In genomic region chr11:65262381-65262680, GRCh38 we compare ENCODE assay signal across 8 cellular contexts. TPM values are rescaled to one million over a fixed set of nuclear protein-coding genes. Genes with fewer than 3 reads are reported as not detected.
DNase-seq lines count a peak whose midpoint lies in the region; ATAC-seq, FAIRE-seq and TF ChIP-seq lines count a peak whose summit lies in the region.

No MANE protein-coding gene starts in this region.

- no peaks in the 10 kb centered on the region for H3K9me2 ChIP-seq in DOHH2 (replicated peaks; ENCODE audit: control insufficient read depth, low read length)

- H3K27ac ChIP-seq in DOHH2 (ENCODE audit: low read depth, low read length) (peak overlapping the region; percentile 80), OCI-LY3 (ENCODE audit: low read length) (peak overlapping the region; percentile 88), H1 (ENCODE audit: low read depth, low read length) (0 out of 2 replicates have a peak overlapping the region, but pooled peaks have one; percentile 46)

- POLR2A ChIA-PET in H1 (lab: Charles Lee; ENCODE audit: partially characterized antibody): interaction anchor here (0.8 to 2.6 kb wide), 17 partner anchors 9 to 375 kb away, joined by 3 to 10 read pairs (median 4); partner anchors contain the start of genes CAPN1, CDC42EP2, DPF2 and SYVN1

- no peak for TF ChIP-seq EP300 in H1 (IDR thresholded peaks at IDR 0.05; ENCODE audit: borderline replicate concordance in 1 of 2, low read depth in 2 of 2, low read length in 2 of 2)

- H3F3A ChIP-seq in DOHH2 (ENCODE audit: control insufficient read depth, insufficient read depth): peaks cover 3% of the 10 kb centered on the region; the same call in 1 of the 2 replicates

- H3K79me1 ChIP-seq in H1 (ENCODE audit: low read depth, low read length): peaks cover 9% of the 10 kb centered on the region

- no peak overlapping the region for H4K5ac ChIP-seq in H1 (ENCODE audit: insufficient read length, low read depth, low read length)

- TF ChIP-seq POLR2A in H1 (IDR thresholded peaks at IDR 0.05; ENCODE audit: control extremely low read depth in 1 of 2, low read depth in 2 of 2, low read length in 2 of 2): no peak

- H2BK20ac ChIP-seq in H1 (ENCODE audit: low read length): no peak overlapping the region

- H3K9me3 ChIP-seq in DOHH2 (ENCODE audit: control insufficient read depth, insufficient read depth, low read length) (no peaks in the 10 kb centered on the region), OCI-LY3 (ENCODE audit: insufficient read depth, low read length) (no peaks in the 10 kb centered on the region), H1 (ENCODE audit: insufficient read depth in 2 of 2, low read depth in 1 of 2, low read length in 1 of 2) (no peaks in the 10 kb centered on the region)

- no peak overlapping the region for H2AK5ac ChIP-seq in H1 (ENCODE audit: low read depth, low read length)

- no peak for FAIRE-seq in H1 (lab: Jason Lieb, UNC)

- no peak overlapping the region for H2BK12ac ChIP-seq in H1 (ENCODE audit: low read depth, low read length)

- peaks cover 4% of the 10 kb centered on the region for H3K27me3 Mint-ChIP-seq in nephron (ENCODE audit: low read depth)

- H3K9ac ChIP-seq in OCI-LY3 (ENCODE audit: low read length) (peak overlapping the region; percentile 97), H1 (replicated peaks in 1 of 4; ENCODE audit: extremely low read depth in 1 of 4, low read depth in 3 of 4, low read length in 3 of 4) (peak overlapping the region; percentile 76 to 89 (median 79))

- H3K18ac ChIP-seq in H1 (ENCODE audit: extremely low read depth, low read length): peak overlapping the region; percentile 87; the same call in 1 of the 2 replicates

- H4K20me1 ChIP-seq in DOHH2 (ENCODE audit: control insufficient read depth, insufficient read depth, low read depth, low read length): peaks cover 11% of the 10 kb centered on the region; the same call in 1 of the 2 replicates
- peaks cover 13% of the 10 kb centered on the region for H4K20me1 ChIP-seq in OCI-LY3 (ENCODE audit: insufficient read depth, low read length)
- no peaks in the 10 kb centered on the region for H4K20me1 ChIP-seq in H1 (replicated peaks in 1 of 2; ENCODE audit: control insufficient read depth in 1 of 2, insufficient read depth in 2 of 2, low read length in 2 of 2)

- H2BK15ac ChIP-seq in H1 (ENCODE audit: low read length): no peak overlapping the region

- H3K56ac ChIP-seq in H1 (replicated peaks; ENCODE audit: insufficient read length, low read depth, low read length): peak overlapping the region; percentile 75

- H3K4me3 Mint-ChIP-seq in nephron: peak overlapping the region; percentile 84 to 89 (median 89)

- no peaks in the 10 kb centered on the region for H3K9me3 Mint-ChIP-seq in nephron

- ATAC-seq in HG02885 (IDR thresholded peaks at IDR 0.05; ENCODE audit: poor library complexity, unreplicated experiment) (no peak), GM18498 (IDR thresholded peaks at IDR 0.05; ENCODE audit: unreplicated experiment) (no peak)

- H3K4me1 ChIP-seq in DOHH2 (ENCODE audit: control insufficient read depth, low read length) (peaks cover 35% of the 10 kb centered on the region), OCI-LY3 (ENCODE audit: low read length) (peaks cover 16% of the 10 kb centered on the region), H1 (replicated peaks in 1 of 4; ENCODE audit: control insufficient read depth in 3 of 4, insufficient read depth in 4 of 4, low read length in 3 of 4) (peaks cover 0 to 3% (median under 1%) of the 10 kb centered on the region in 4 experiments; a peak in 2 of 7 replicates)

- CTCF ChIA-PET in H1 (lab: Charles Lee; ENCODE audit: partially characterized antibody): interaction anchor here (1.0 to 2.8 kb wide), 15 partner anchors 9 to 144 kb away, joined by 3 to 17 read pairs (median 4); no protein-coding TSS in a partner anchor

- H4K8ac ChIP-seq in H1 (ENCODE audit: extremely low read depth, insufficient read depth, low read length): peak overlapping the region; percentile 83; the same call in 1 of the 2 replicates

- peaks cover 24% of the 10 kb centered on the region for H3K4me1 Mint-ChIP-seq in nephron

- H3K4me2 ChIP-seq in DOHH2 (ENCODE audit: low read length) (peak overlapping the region; percentile 98), OCI-LY3 (ENCODE audit: low read length) (peak overlapping the region; percentile 99), H1 (ENCODE audit: insufficient read depth in 1 of 2, low read depth in 2 of 2, low read length in 2 of 2) (peak overlapping the region; percentile 85 to 98)

- H3K36me3 Mint-ChIP-seq in nephron (ENCODE audit: low read depth): peaks cover 13% of the 10 kb centered on the region

- H3K4me3 ChIP-seq in DOHH2 (ENCODE audit: low read length) (peak overlapping the region; percentile 100), OCI-LY3 (ENCODE audit: low read length) (peak overlapping the region; percentile 87), H1 (ENCODE audit: extremely low read depth in 1 of 4, insufficient read depth in 2 of 4, low read depth in 3 of 4, low read length in 4 of 4) (peak overlapping the region; percentile 74 to 83 (median 81))

- H3K79me2 ChIP-seq in DOHH2 (ENCODE audit: control insufficient read depth, low read length): peaks cover 63% of the 10 kb centered on the region
- H3K79me2 ChIP-seq in OCI-LY3 (ENCODE audit: low read length): peaks cover 56% of the 10 kb centered on the region
- H3K79me2 ChIP-seq in H1 (ENCODE audit: control insufficient read depth in 1 of 2, insufficient read depth in 2 of 2, low read length in 2 of 2): peaks cover 5 to 18% of the 10 kb centered on the region in 2 experiments

- H3K4ac ChIP-seq in H1 (replicated peaks; ENCODE audit: insufficient read length, low read depth, low read length): no peak overlapping the region

- no peak for TF ChIP-seq CTCF in DOHH2 (IDR thresholded peaks at IDR 0.05; ENCODE audit: low read depth, low read length, poor library complexity, severe bottlenecking)
- no peak for TF ChIP-seq CTCF in OCI-LY3 (IDR thresholded peaks at IDR 0.05; ENCODE audit: low read depth, low read length)
- no peak for TF ChIP-seq CTCF in H1 (IDR thresholded peaks at IDR 0.05; ENCODE audit: control extremely low read depth in 1 of 3, insufficient read depth in 1 of 3, low read depth in 1 of 3, low read length in 3 of 3)
- TF ChIP-seq CTCF in nephron (IDR thresholded peaks at IDR 0.05; ENCODE audit: unreplicated experiment in 3 of 3): no peak

- peak overlapping the region; percentile 56 for H4K91ac ChIP-seq in H1 (replicated peaks; ENCODE audit: insufficient read length, low read length)

- DNase-seq in H1 (ENCODE audit: low read depth in 1 of 2, low spot score in 2 of 2) (peak in 1 of 2 experiments; percentile 71), H4 (ENCODE audit: low spot score) (no peak), putamen (ENCODE audit: low spot score) (no peak)

- H3K36me3 ChIP-seq in DOHH2 (ENCODE audit: control insufficient read depth, low read length) (peaks cover 52% of the 10 kb centered on the region), OCI-LY3 (replicated peaks; ENCODE audit: low read depth, low read length) (peaks cover 30% of the 10 kb centered on the region), H1 (ENCODE audit: control insufficient read depth in 2 of 4, insufficient read depth in 4 of 4, low read length in 3 of 4) (peaks cover 2 to 10% (median 6%) of the 10 kb centered on the region in 4 experiments; a peak in 4 of 8 replicates)

- TF ChIP-seq RAD21 in H1 (IDR thresholded peaks at IDR 0.05 in 1 of 2, conservative IDR thresholded peaks at IDR 0.05 in 1 of 2; ENCODE audit: low read depth in 2 of 2, low read length in 2 of 2): no peak

- peak overlapping the region; percentile 48; the same call in 1 of the 2 replicates for H2AFZ ChIP-seq in OCI-LY3 (ENCODE audit: low read depth, low read length)
- H2AFZ ChIP-seq in H1 (ENCODE audit: low read length): no peak overlapping the region

- H3K23ac ChIP-seq in H1 (ENCODE audit: insufficient read length): no peak overlapping the region

- no peak overlapping the region for H3K14ac ChIP-seq in H1 (ENCODE audit: insufficient read length)

- H2BK120ac ChIP-seq in H1 (replicated peaks; ENCODE audit: low read depth, low read length): no peak overlapping the region

- peak overlapping the region; percentile 38 to 94 (median 63) for H3K27ac Mint-ChIP-seq in nephron

- H3K27me3 ChIP-seq in DOHH2 (ENCODE audit: control insufficient read depth, low read length) (no peaks in the 10 kb centered on the region), OCI-LY3 (ENCODE audit: low read depth, low read length) (no peaks in the 10 kb centered on the region), H1 (replicated peaks in 1 of 4; ENCODE audit: control insufficient read depth in 3 of 4, extremely low read depth in 1 of 4, insufficient read depth in 3 of 4, low read length in 3 of 4) (no peaks in the 10 kb centered on the region)

- H2BK5ac ChIP-seq in H1 (ENCODE audit: low read depth, low read length): no peak overlapping the region

- H3K23me2 ChIP-seq in H1 (ENCODE audit: low read depth, low read length): peaks cover 18% of the 10 kb centered on the region

- 5% methylated on average over 14 of the region's 16 CpGs; no CpG with 5 or more reads in 1 of the 2 experiments for WGBS in H1 (ENCODE audit: extremely low coverage in 1 of 2, insufficient coverage in 1 of 2, insufficient read length in 1 of 2, insufficient replicate concordance in 2 of 2, low coverage in 1 of 2, low lambda C conversion rate in 2 of 2, missing lambda C conversion rate in 1 of 2), 2 experiments

TF ChIP-seq in H1, 55 proteins besides CTCF, POLR2A, EP300 and RAD21 (continues in another document):
- no peak for TF ChIP-seq POU5F1 (IDR thresholded peaks at IDR 0.05; ENCODE audit: low read depth, low read length)

RNA-seq across cellular contexts. Expression of gene POLA2, which starts 0.6 kb away (rescaled TPM):
- total RNA-seq in H1 (2021; fragmentation: NEBNext Ultra II Directional; extraction: Animal tissue kit (Norgen Biotek cat#: 25700)): 31.2 and 34.6 TPM in 2 replicates
- polyA plus RNA-seq in H1 (2011; rRNA removed): 48.1 and 55.9 TPM in 2 replicates
- polyA plus RNA-seq in H1 (2011; cell fraction: cytosol; rRNA removed): 49.0 TPM
- polyA plus RNA-seq in H1 (2011; cell fraction: nucleus; rRNA removed): 52.8 TPM
- polyA plus RNA-seq in H1 (2012, experiment 1 of 2): 28.2 to 35.6 TPM (median 32.2 TPM) in 4 replicates
- polyA plus RNA-seq in H1 (2012, experiment 2 of 2): 17.1 TPM
- polyA plus RNA-seq in H1 (2013, experiment 1 of 2): 13.1 TPM
- 10.8 TPM for polyA plus RNA-seq in H1 (2013, experiment 2 of 2)
- polyA minus RNA-seq in H1 (2011; rRNA and poly(A)+ RNA removed): 95.6 and 117 TPM in 2 replicates
- 36.3 TPM for polyA minus RNA-seq in H1 (2011; cell fraction: cytosol; rRNA and poly(A)+ RNA removed)
- polyA minus RNA-seq in H1 (2011; cell fraction: nucleus; rRNA and poly(A)+ RNA removed): 67.8 TPM
- total RNA-seq in H4 (2014; rRNA removed; shearing (Covaris generic)): 33.0 and 40.9 TPM in 2 replicates

RNA-seq across cellular contexts. Expression of gene CDC42EP2, which starts 52.3 kb away (rescaled TPM):
- total RNA-seq in H1 (2021; fragmentation: NEBNext Ultra II Directional; extraction: Animal tissue kit (Norgen Biotek cat#: 25700)): 11.7 and 11.8 TPM in 2 replicates
- polyA plus RNA-seq in H1 (2011; rRNA removed): 13.3 and 19.4 TPM in 2 replicates
- polyA plus RNA-seq in H1 (2011; cell fraction: cytosol; rRNA removed): 4.6 TPM
- 14.3 TPM for polyA plus RNA-seq in H1 (2011; cell fraction: nucleus; rRNA removed)
- polyA plus RNA-seq in H1 (2012, experiment 1 of 2): 10.0 to 13.0 TPM (median 12.5 TPM) in 4 replicates
- polyA plus RNA-seq in H1 (2012, experiment 2 of 2): 11.2 TPM
- polyA plus RNA-seq in H1 (2013, experiment 1 of 2): 11.6 TPM
- polyA plus RNA-seq in H1 (2013, experiment 2 of 2): 13.0 TPM
- 5.2 and 18.4 TPM in 2 replicates for polyA minus RNA-seq in H1 (2011; rRNA and poly(A)+ RNA removed)
- polyA minus RNA-seq in H1 (2011; cell fraction: cytosol; rRNA and poly(A)+ RNA removed): 5.3 TPM
- 21.8 TPM for polyA minus RNA-seq in H1 (2011; cell fraction: nucleus; rRNA and poly(A)+ RNA removed)
- 1.9 and 2.5 TPM in 2 replicates for total RNA-seq in H4 (2014; rRNA removed; shearing (Covaris generic))
